8 cellular contexts compared by ENCODE assay signal in the genomic region with DNA sequence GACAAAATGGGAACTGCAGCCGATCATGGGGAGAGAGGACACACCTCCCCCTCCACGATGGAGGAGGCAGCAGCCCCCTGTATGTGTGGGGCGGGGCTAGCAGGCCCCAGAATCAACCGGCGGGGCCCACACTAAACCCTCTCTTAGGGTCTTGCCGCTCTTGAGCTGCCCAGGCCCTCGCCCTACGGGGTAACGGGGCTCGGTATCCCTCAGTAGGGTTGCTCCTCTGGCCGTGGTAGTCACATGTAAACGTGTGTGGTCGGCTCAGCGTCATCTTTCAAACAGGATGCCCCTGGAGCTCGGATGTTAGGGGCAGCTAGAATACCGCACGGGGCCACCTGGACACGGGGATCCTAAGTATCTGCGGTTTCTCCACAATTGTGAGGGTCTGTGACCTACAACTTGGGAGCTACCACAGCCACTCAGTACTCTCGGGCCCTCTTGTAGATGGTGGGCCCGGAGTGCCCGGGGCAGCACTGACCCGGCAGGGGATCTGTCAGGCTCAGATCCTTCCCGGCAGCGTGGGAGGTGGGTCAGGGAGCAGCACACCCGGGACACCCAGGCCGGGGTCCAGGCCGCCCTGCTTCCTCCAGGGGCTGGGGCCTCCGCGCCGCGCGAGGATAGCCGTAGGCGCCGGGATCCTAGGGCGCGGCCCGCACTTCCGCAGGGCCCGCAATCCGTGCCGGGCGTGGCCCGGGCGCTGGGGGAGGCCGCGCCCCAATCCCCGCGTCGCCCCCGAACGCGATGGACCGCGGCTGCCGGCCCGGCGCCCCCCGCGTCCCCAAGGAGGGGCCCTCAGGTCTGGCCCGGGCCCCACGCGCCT. TPM values are rescaled to one million over a fixed set of nuclear protein-coding genes. Genes with fewer than 3 reads are reported as not detected.
DNase-seq lines count a peak whose midpoint lies in the region; ATAC-seq, FAIRE-seq and TF ChIP-seq lines count a peak whose summit lies in the region.

No MANE protein-coding gene starts in this region.

- POLR2A ChIA-PET in A549 (lab: Yijun Ruan, JAX) (interaction anchor here (0.6 to 1.9 kb wide), 5 partner anchors 9 to 266 kb away, joined by 3 to 6 read pairs (median 4); partner anchors contain the start of gene P4HB), endothelial cell of umbilical vein (lab: Charles Lee) (interaction anchor here (0.5 kb wide), 2 partner anchors 10 to 384 kb away, joined by 3 to 5 read pairs; no protein-coding TSS in a partner anchor)
- POLR2A ChIA-PET in activated CD4-positive, alpha-beta T cell treated with anti-CD3 and anti-CD28 coated beads for 36 hours (lab: Charles Lee) = interaction anchor here (1.2 to 1.6 kb wide), 3 partner anchors 9 to 46 kb away, joined by 4 to 6 read pairs (median 6); no protein-coding TSS in a partner anchor

- H3K9me3 ChIP-seq in A549 = no peaks in the 10 kb centered on the region
- no peaks in the 10 kb centered on the region for H3K9me3 ChIP-seq in endothelial cell of umbilical vein (replicated peaks; ENCODE audit: control insufficient read depth, insufficient read depth, low read length)
- no peaks in the 10 kb centered on the region for H3K9me3 ChIP-seq in vagina

- 4% methylated on average over 22 of the region's 64 CpGs for WGBS in A549 (ENCODE audit: missing lambda C conversion rate)

- H3K27me3 ChIP-seq in HL-60 (ENCODE audit: insufficient read depth, poor library complexity, severe bottlenecking) (no peaks in the 10 kb centered on the region), endothelial cell of umbilical vein (ENCODE audit: control insufficient read depth in 2 of 2, insufficient read depth in 2 of 2, low read length in 2 of 2) (no peaks in the 10 kb centered on the region), vagina (no peaks in the 10 kb centered on the region)

- peak overlapping the region; percentile 99 for H3K4me3 ChIP-seq in A549
- H3K4me3 ChIP-seq in HL-60 (replicated peaks; ENCODE audit: insufficient read depth, low read length) = peak overlapping the region; percentile 87
- peak overlapping the region; percentile 66 to 85 (median 77) for H3K4me3 ChIP-seq in endothelial cell of umbilical vein (replicated peaks in 1 of 3; ENCODE audit: insufficient read depth in 1 of 3, low read depth in 1 of 3, low read length in 3 of 3)
- H3K4me3 ChIP-seq in vagina = peak overlapping the region; percentile 60 to 67

- TF ChIP-seq EP300 in A549 (IDR thresholded peaks at IDR 0.05) = no peak

- TF ChIP-seq CTCF in A549 (IDR thresholded peaks at IDR 0.05) (no peak), HL-60 (IDR thresholded peaks at IDR 0.05; ENCODE audit: insufficient read depth, low read length) (no peak), endothelial cell of umbilical vein (IDR thresholded peaks at IDR 0.05; ENCODE audit: extremely low read depth in 1 of 2, insufficient read depth in 1 of 2, low read depth in 1 of 2, low read length in 2 of 2) (no peak), vagina (IDR thresholded peaks at IDR 0.05) (no peak)

- H2AFZ ChIP-seq in endothelial cell of umbilical vein (ENCODE audit: low read depth, low read length) = no peak overlapping the region

- H3K4me2 ChIP-seq in A549 (peak overlapping the region; percentile 97), endothelial cell of umbilical vein (ENCODE audit: insufficient read depth, low read length) (peak overlapping the region; percentile 79)

- no peak for TF ChIP-seq RAD21 in A549 (conservative IDR thresholded peaks at IDR 0.05 in 1 of 2, IDR thresholded peaks at IDR 0.05 in 1 of 2)

- BruUV-seq in endothelial cell of umbilical vein (replicated peaks; lab: Mats Ljungman, UMichigan) = no TSS peak

- no peaks in the 10 kb centered on the region for H3K9me1 ChIP-seq in endothelial cell of umbilical vein (replicated peaks; ENCODE audit: control insufficient read depth, extremely low read depth, insufficient read depth, low read length)

- peak overlapping the region; percentile 89 for H3K9ac ChIP-seq in endothelial cell of umbilical vein (replicated peaks; ENCODE audit: extremely low read depth, insufficient read depth, low read length)

- intact Hi-C loops in activated CD4-positive, alpha-beta T cell treated with anti-CD3 and anti-CD28 coated beads for 36 hours (cut with DNase I, micrococcal nuclease) = loop anchor here (1.0 to 2.0 kb wide), 4 partner anchors 10 to 626 kb away; partner anchors contain the start of genes P4HB (in 1 of the 2) and PCYT2 (in 1 of the 2)
- intact Hi-C loops in endothelial cell of umbilical vein (cut with micrococcal nuclease) = loop anchor here (2.0 kb wide), 2 partner anchors 20 to 40 kb away; partner anchors contain the start of genes ALYREF, ANAPC11 and PCYT2
- intact Hi-C loops in vagina (cut with DNase I) = no loop called here

- peak overlapping the region; percentile 84 for H3K27ac Mint-ChIP-seq in activated CD4-positive, alpha-beta T cell treated with anti-CD3 and anti-CD28 coated beads for 36 hours
- H3K27ac Mint-ChIP-seq in naive B cell = peak overlapping the region; percentile 95 to 97 (median 96)

- peak in 1 of 2 experiments; percentile 69 for DNase-seq in A549 (ENCODE audit: low read depth in 1 of 2, low spot score in 1 of 2)
- DNase-seq in HL-60 (ENCODE audit: low read depth in 1 of 2, low spot score in 1 of 2) = peak in 1 of 2 experiments; percentile 39
- peak; percentile 65 for DNase-seq in activated CD4-positive, alpha-beta T cell treated with anti-CD3 and anti-CD28 coated beads for 36 hours
- peak; percentile 48 for DNase-seq in endothelial cell of umbilical vein (ENCODE audit: low read depth, low spot score)
- peak; percentile 43 for DNase-seq in naive B cell
- DNase-seq in vagina (ENCODE audit: extremely low spot score in 2 of 2) = peak in 1 of 2 donors; percentile 87

- peaks cover 25% of the 10 kb centered on the region for H3K79me2 ChIP-seq in endothelial cell of umbilical vein (ENCODE audit: control insufficient read depth, insufficient read depth, low read length)

- H3K4me1 ChIP-seq in A549 (peaks cover 46% of the 10 kb centered on the region), endothelial cell of umbilical vein (ENCODE audit: control insufficient read depth, extremely low read depth, insufficient read depth, low read length) (peaks cover 17% of the 10 kb centered on the region), vagina (peaks cover 66% of the 10 kb centered on the region)

- CTCF ChIA-PET in A549 (lab: Yijun Ruan, JAX) (interaction anchor here (0.9 to 8.6 kb wide), 28 partner anchors 9 to 167 kb away, joined by 3 to 126 read pairs (median 6); partner anchors contain the start of genes ALYREF, ANAPC11, CENPX and DCXR), endothelial cell of umbilical vein (lab: Charles Lee) (interaction anchor here (1.0 to 3.0 kb wide), 9 partner anchors 16 to 152 kb away, joined by 3 to 16 read pairs (median 4); partner anchors contain the start of genes ALYREF, ANAPC11, CENPX and LRRC45)
- CTCF ChIA-PET in activated CD4-positive, alpha-beta T cell treated with anti-CD3 and anti-CD28 coated beads for 36 hours (lab: Charles Lee) = interaction anchor here (0.7 to 2.6 kb wide), 8 partner anchors 9 to 717 kb away, joined by 3 to 14 read pairs (median 3); partner anchors contain the start of genes ALYREF, ANAPC11 and P4HB

- no peaks in the 10 kb centered on the region for H3K27me3 Mint-ChIP-seq in activated CD4-positive, alpha-beta T cell treated with anti-CD3 and anti-CD28 coated beads for 36 hours
- no peaks in the 10 kb centered on the region for H3K27me3 Mint-ChIP-seq in naive B cell

- H3K4me3 Mint-ChIP-seq in activated CD4-positive, alpha-beta T cell treated with anti-CD3 and anti-CD28 coated beads for 36 hours = peak overlapping the region; percentile 87
- H3K4me3 Mint-ChIP-seq in naive B cell = peak overlapping the region; percentile 81 to 92 (median 87)

- dilution Hi-C loops in endothelial cell of umbilical vein (cut with MboI; ENCODE audit: extremely low pct_ligation_motif_present, low sequenced_read_pairs) = no loop called here

- H3K4me1 Mint-ChIP-seq in activated CD4-positive, alpha-beta T cell treated with anti-CD3 and anti-CD28 coated beads for 36 hours = peaks cover 36% of the 10 kb centered on the region
- peaks cover 17 to 39% (median 24%) of the 10 kb centered on the region in 3 donors for H3K4me1 Mint-ChIP-seq in naive B cell

- H3K36me3 Mint-ChIP-seq in activated CD4-positive, alpha-beta T cell treated with anti-CD3 and anti-CD28 coated beads for 36 hours (ENCODE audit: low read depth) = peaks cover 38% of the 10 kb centered on the region
- H3K36me3 Mint-ChIP-seq in naive B cell = no peaks in the 10 kb centered on the region

- no peaks in the 10 kb centered on the region for H3K9me3 Mint-ChIP-seq in activated CD4-positive, alpha-beta T cell treated with anti-CD3 and anti-CD28 coated beads for 36 hours (ENCODE audit: low read depth)
- no peaks in the 10 kb centered on the region for H3K9me3 Mint-ChIP-seq in naive B cell

- no peaks in the 10 kb centered on the region for H4K20me1 ChIP-seq in endothelial cell of umbilical vein (replicated peaks; ENCODE audit: control insufficient read depth, extremely low read depth, insufficient read depth, low read length)

- peak; percentile 34; the same call in 1 of the 2 replicates for TF ChIP-seq POLR2A in A549 (IDR thresholded peaks at IDR 0.05; ENCODE audit: low read length)
- TF ChIP-seq POLR2A in GM18505 (IDR thresholded peaks at IDR 0.05; ENCODE audit: borderline replicate concordance, extremely low read depth, insufficient read depth, insufficient read length) = no peak
- TF ChIP-seq POLR2A in endothelial cell of umbilical vein (IDR thresholded peaks at IDR 0.05; ENCODE audit: low read depth, low read length) = no peak
- TF ChIP-seq POLR2A in vagina (IDR thresholded peaks at IDR 0.05) = no peak

- H3K36me3 ChIP-seq in endothelial cell of umbilical vein (ENCODE audit: control insufficient read depth in 2 of 2, extremely low read depth in 1 of 2, insufficient read depth in 2 of 2, low read length in 2 of 2) (peaks cover 6 to 17% of the 10 kb centered on the region in 2 experiments), vagina (peaks cover 0 to 9% of the 10 kb centered on the region in 2 donors)

- peak in 1 of 2 experiments; percentile 2; a peak in 3 of 6 replicates for ATAC-seq in A549
- peak; percentile 7 for ATAC-seq in GM18505 (IDR thresholded peaks at IDR 0.05; ENCODE audit: unreplicated experiment)
- ATAC-seq in activated CD4-positive, alpha-beta T cell treated with anti-CD3 and anti-CD28 coated beads for 36 hours = peak; percentile 14
- ATAC-seq in naive B cell (ENCODE audit: low read depth in 2 of 2) = peak; percentile 17 to 25
- no peak for ATAC-seq in GM18519 (IDR thresholded peaks at IDR 0.05; ENCODE audit: low FRiP score, unreplicated experiment)

- peak overlapping the region; percentile 97 to 100 for H3K27ac ChIP-seq in A549
- H3K27ac ChIP-seq in HL-60 (replicated peaks) = peak overlapping the region; percentile 93
- H3K27ac ChIP-seq in endothelial cell of umbilical vein (ENCODE audit: insufficient read depth, low read depth, low read length) = peak overlapping the region; percentile 66
- H3K27ac ChIP-seq in vagina = peak overlapping the region; percentile 82

- FAIRE-seq in A549 (lab: Jason Lieb, UNC) (no peak), endothelial cell of umbilical vein (lab: Jason Lieb, UNC) (peak; percentile 66)

RNA-seq across cellular contexts. Expression of gene ARHGDIA, which starts 0.8 kb away (rescaled TPM):
- polyA plus RNA-seq in A549 (2011; rRNA removed) = 44.3 and 64.0 TPM in 2 replicates
- 289 and 364 TPM in 2 replicates for polyA plus RNA-seq in A549 (2012; cell fraction: cytosol; rRNA removed)
- polyA plus RNA-seq in A549 (2012; cell fraction: nucleus; rRNA removed) = 444 and 691 TPM in 2 replicates
- 497 to 567 TPM (median 503 TPM) in 3 replicates for polyA plus RNA-seq in A549 (2017; fragmentation: RNase III; extraction: RNeasy Plus Mini Kit Qiagen cat#74134 plus additional on column Dnase treatment)
- polyA minus RNA-seq in A549 (2011; rRNA and poly(A)+ RNA removed) = 45.3 and 70.2 TPM in 2 replicates
- total RNA-seq in activated CD4-positive, alpha-beta T cell treated with anti-CD3 and anti-CD28 coated beads for 36 hours = 100 to 1,000 TPM; 513 to 661 TPM
- 617 and 645 TPM in 2 replicates for total RNA-seq in endothelial cell of umbilical vein
- polyA plus RNA-seq in endothelial cell of umbilical vein = 358 and 487 TPM in 2 replicates
- polyA plus RNA-seq in endothelial cell of umbilical vein (2011; cell fraction: cytosol; rRNA removed) = 204 and 238 TPM in 2 replicates
- polyA plus RNA-seq in endothelial cell of umbilical vein (2011; cell fraction: nucleus; rRNA removed) = 287 and 328 TPM in 2 replicates
- 413 and 718 TPM in 2 replicates for polyA plus RNA-seq in endothelial cell of umbilical vein (2012)
- 53.7 and 74.5 TPM in 2 replicates for polyA minus RNA-seq in endothelial cell of umbilical vein
- 92.8 TPM for polyA minus RNA-seq in endothelial cell of umbilical vein (2011; cell fraction: cytosol; rRNA and poly(A)+ RNA removed)
- 59.1 and 110 TPM in 2 replicates for polyA minus RNA-seq in endothelial cell of umbilical vein (2011; cell fraction: nucleus; rRNA and poly(A)+ RNA removed)
- polyA plus RNA-seq in naive B cell (ENCODE audit: low read depth in 6 of 6) = 100 to 1,000 TPM in 1 of 6 donors, 10 to 100 TPM in 5; 42.9 to 116 (median 78.3) TPM
- 120 TPM for total RNA-seq in vagina

RNA-seq across cellular contexts. Expression of gene P4HB, which starts 10.0 kb away (rescaled TPM):
- polyA plus RNA-seq in A549 (2011; rRNA removed) (102 and 285 TPM in 2 replicates), A549 (2017; fragmentation: RNase III; extraction: RNeasy Plus Mini Kit Qiagen cat#74134 plus additional on column Dnase treatment) (606 to 622 TPM (median 607 TPM) in 3 replicates), endothelial cell of umbilical vein (156 and 201 TPM in 2 replicates), naive B cell (ENCODE audit: low read depth in 6 of 6) (100 to 1,000 TPM; 139 to 192 (median 158) TPM)
- polyA plus RNA-seq in A549 (2012; cell fraction: cytosol; rRNA removed) = 93.4 and 125 TPM in 2 replicates
- 245 and 308 TPM in 2 replicates for polyA plus RNA-seq in A549 (2012; cell fraction: nucleus; rRNA removed)
- 213 and 224 TPM in 2 replicates for polyA minus RNA-seq in A549 (2011; rRNA and poly(A)+ RNA removed)
- total RNA-seq in activated CD4-positive, alpha-beta T cell treated with anti-CD3 and anti-CD28 coated beads for 36 hours = 100 to 1,000 TPM; 414 to 578 TPM
- total RNA-seq in endothelial cell of umbilical vein (872 and 988 TPM in 2 replicates), vagina (463 TPM)
- 267 and 311 TPM in 2 replicates for polyA plus RNA-seq in endothelial cell of umbilical vein (2011; cell fraction: cytosol; rRNA removed)
- 226 and 268 TPM in 2 replicates for polyA plus RNA-seq in endothelial cell of umbilical vein (2011; cell fraction: nucleus; rRNA removed)
- polyA plus RNA-seq in endothelial cell of umbilical vein (2012) = 1,187 and 1,248 TPM in 2 replicates
- polyA minus RNA-seq in endothelial cell of umbilical vein = 283 and 318 TPM in 2 replicates
- 90.5 TPM for polyA minus RNA-seq in endothelial cell of umbilical vein (2011; cell fraction: cytosol; rRNA and poly(A)+ RNA removed)
- polyA minus RNA-seq in endothelial cell of umbilical vein (2011; cell fraction: nucleus; rRNA and poly(A)+ RNA removed) = 199 and 203 TPM in 2 replicates

RNA-seq across cellular contexts. Expression of gene ALYREF, which starts 21.0 kb away (rescaled TPM):
- polyA plus RNA-seq in A549 (2011; rRNA removed) = 125 and 130 TPM in 2 replicates
- 331 and 354 TPM in 2 replicates for polyA plus RNA-seq in A549 (2012; cell fraction: cytosol; rRNA removed)
- polyA plus RNA-seq in A549 (2012; cell fraction: nucleus; rRNA removed) = 231 and 250 TPM in 2 replicates
- polyA plus RNA-seq in A549 (2017; fragmentation: RNase III; extraction: RNeasy Plus Mini Kit Qiagen cat#74134 plus additional on column Dnase treatment) = 135 to 164 TPM (median 141 TPM) in 3 replicates
- 175 and 190 TPM in 2 replicates for polyA minus RNA-seq in A549 (2011; rRNA and poly(A)+ RNA removed)
- total RNA-seq in activated CD4-positive, alpha-beta T cell treated with anti-CD3 and anti-CD28 coated beads for 36 hours = 100 to 1,000 TPM; 197 to 230 TPM
- total RNA-seq in endothelial cell of umbilical vein = 175 and 183 TPM in 2 replicates
- 92.0 and 101 TPM in 2 replicates for polyA plus RNA-seq in endothelial cell of umbilical vein
- polyA plus RNA-seq in endothelial cell of umbilical vein (2011; cell fraction: cytosol; rRNA removed) = 141 and 155 TPM in 2 replicates
- polyA plus RNA-seq in endothelial cell of umbilical vein (2011; cell fraction: nucleus; rRNA removed) = 92.7 and 104 TPM in 2 replicates
- polyA plus RNA-seq in endothelial cell of umbilical vein (2012) = 107 and 129 TPM in 2 replicates
- polyA minus RNA-seq in endothelial cell of umbilical vein = 91.3 and 110 TPM in 2 replicates
- polyA minus RNA-seq in endothelial cell of umbilical vein (2011; cell fraction: cytosol; rRNA and poly(A)+ RNA removed) = 82.1 TPM
- 20.8 and 37.7 TPM in 2 replicates for polyA minus RNA-seq in endothelial cell of umbilical vein (2011; cell fraction: nucleus; rRNA and poly(A)+ RNA removed)
- 10 to 100 TPM; 25.5 to 53.9 (median 41.7) TPM for polyA plus RNA-seq in naive B cell (ENCODE audit: low read depth in 6 of 6)
- 78.8 TPM for total RNA-seq in vagina

RNA-seq across cellular contexts. Expression of gene ANAPC11, which starts 21.2 kb away (rescaled TPM):
- polyA plus RNA-seq in A549 (2011; rRNA removed) (351 and 428 TPM in 2 replicates), A549 (2017; fragmentation: RNase III; extraction: RNeasy Plus Mini Kit Qiagen cat#74134 plus additional on column Dnase treatment) (352 to 382 TPM (median 377 TPM) in 3 replicates), endothelial cell of umbilical vein (801 and 844 TPM in 2 replicates), naive B cell (ENCODE audit: low read depth in 6 of 6) (100 to 1,000 TPM; 208 to 260 (median 218) TPM)
- polyA plus RNA-seq in A549 (2012; cell fraction: cytosol; rRNA removed) = 1,168 and 1,461 TPM in 2 replicates
- 941 and 1,063 TPM in 2 replicates for polyA plus RNA-seq in A549 (2012; cell fraction: nucleus; rRNA removed)
- 55.5 and 82.6 TPM in 2 replicates for polyA minus RNA-seq in A549 (2011; rRNA and poly(A)+ RNA removed)
- 100 to 1,000 TPM in 1 of 2 experiments, 10 to 100 TPM in 1; 79.9 to 131 TPM for total RNA-seq in activated CD4-positive, alpha-beta T cell treated with anti-CD3 and anti-CD28 coated beads for 36 hours
- total RNA-seq in endothelial cell of umbilical vein (126 and 128 TPM in 2 replicates), vagina (135 TPM)
- polyA plus RNA-seq in endothelial cell of umbilical vein (2011; cell fraction: cytosol; rRNA removed) = 408 and 478 TPM in 2 replicates
- 130 and 153 TPM in 2 replicates for polyA plus RNA-seq in endothelial cell of umbilical vein (2011; cell fraction: nucleus; rRNA removed)
- polyA plus RNA-seq in endothelial cell of umbilical vein (2012) = 181 and 236 TPM in 2 replicates
- polyA minus RNA-seq in endothelial cell of umbilical vein = 90.8 and 105 TPM in 2 replicates
- 57.0 TPM for polyA minus RNA-seq in endothelial cell of umbilical vein (2011; cell fraction: cytosol; rRNA and poly(A)+ RNA removed)
- 14.8 and 21.0 TPM in 2 replicates for polyA minus RNA-seq in endothelial cell of umbilical vein (2011; cell fraction: nucleus; rRNA and poly(A)+ RNA removed)

RNA-seq across cellular contexts. Expression of gene NPB, which starts 31.7 kb away (rescaled TPM):
- polyA plus RNA-seq in A549 (2011; rRNA removed) = 0.34 and 0.41 TPM in 2 replicates
- polyA plus RNA-seq in A549 (2012; cell fraction: cytosol; rRNA removed) = 0.41 and 0.48 TPM in 2 replicates
- polyA plus RNA-seq in A549 (2012; cell fraction: nucleus; rRNA removed) = 0.48 and 0.61 TPM in 2 replicates
- polyA plus RNA-seq in A549 (2017; fragmentation: RNase III; extraction: RNeasy Plus Mini Kit Qiagen cat#74134 plus additional on column Dnase treatment) = 0.29 to 0.45 TPM (median 0.38 TPM) in 3 replicates
- polyA minus RNA-seq in A549 (2011; rRNA and poly(A)+ RNA removed) = 0.78 and 1.1 TPM in 2 replicates
- total RNA-seq in activated CD4-positive, alpha-beta T cell treated with anti-CD3 and anti-CD28 coated beads for 36 hours = under 1 TPM in 1 of 2 experiments, not detected in 1; 0.14 TPM
- total RNA-seq in endothelial cell of umbilical vein = 0.42 TPM in 1 of 2 replicates, not detected in the other
- polyA plus RNA-seq in endothelial cell of umbilical vein = 0.33 and 0.81 TPM in 2 replicates
- polyA plus RNA-seq in endothelial cell of umbilical vein (2011; cell fraction: cytosol; rRNA removed) = 0.09 and 0.23 TPM in 2 replicates
- polyA plus RNA-seq in endothelial cell of umbilical vein (2011; cell fraction: nucleus; rRNA removed) = not detected in 2 replicates
- polyA plus RNA-seq in endothelial cell of umbilical vein (2012) = 0.41 TPM in 1 of 2 replicates, not detected in the other
- polyA minus RNA-seq in endothelial cell of umbilical vein = not detected in 2 replicates
- not detected for polyA minus RNA-seq in endothelial cell of umbilical vein (2011; cell fraction: cytosol; rRNA and poly(A)+ RNA removed)
- polyA minus RNA-seq in endothelial cell of umbilical vein (2011; cell fraction: nucleus; rRNA and poly(A)+ RNA removed) = not detected in 2 replicates
- polyA plus RNA-seq in naive B cell (ENCODE audit: low read depth in 6 of 6) = under 1 TPM in 1 of 6 donors, not detected in 5; 0.24 TPM
- total RNA-seq in vagina = 4.7 TPM
